24 cellular contexts compared by ENCODE assay signal in the genomic region with DNA sequence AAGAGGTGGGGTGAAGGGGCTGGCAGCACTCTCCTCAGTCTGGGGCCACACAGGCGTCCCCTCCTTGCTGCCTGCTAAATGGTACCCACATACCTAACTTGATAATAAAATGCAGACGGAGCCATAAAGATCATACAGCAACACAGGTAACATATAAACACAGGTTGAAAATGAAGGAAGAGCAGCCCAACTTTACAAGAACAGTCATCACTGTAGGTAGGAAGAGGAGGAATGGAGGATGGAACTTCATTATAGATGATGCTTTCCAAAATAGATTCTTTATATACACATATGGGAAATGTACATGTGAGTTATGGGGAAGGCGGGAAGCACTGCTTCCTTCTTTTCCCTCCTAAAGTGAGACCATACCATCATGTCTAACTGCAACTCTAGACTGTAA.
"Had no signal": no experiment of that assay in that cellular context is flagged by ENCODE, and none has a peak within 500 bp of the region (broad histone marks: within the 10 kb centered on the region; RNA-seq: fewer than 3 reads in every experiment).

No MANE protein-coding gene starts in this region.

- H3K27me3 Mint-ChIP-seq: dendritic cell treated with granulocyte-macrophage colony-stimulating factor and Interleukin-4, amounts not matched to agents 40 ng/mL and 50 ng/mL, for 4 days had no signal

- ATAC-seq: effector memory CD8-positive, alpha-beta T cell; esophagus mucosa; foreskin keratinocyte; gastrocnemius medialis; gastroesophageal sphincter; heart left ventricle; heart right ventricle had no signal

- H3K4me1 ChIP-seq: colonic mucosa, esophagus squamous epithelium, foreskin keratinocyte, gastrocnemius medialis, gastroesophageal sphincter, heart left ventricle, heart right ventricle had no signal

- H3K27ac ChIP-seq: colonic mucosa, coronary artery, dorsolateral prefrontal cortex, epithelial cell of prostate, esophagus muscularis mucosa, esophagus squamous epithelium, foreskin keratinocyte, gastrocnemius medialis, gastroesophageal sphincter, heart left ventricle, heart right ventricle had no signal

- H3K9me3 Mint-ChIP-seq: dendritic cell treated with granulocyte-macrophage colony-stimulating factor and Interleukin-4, amounts not matched to agents 40 ng/mL and 50 ng/mL, for 4 days; effector memory CD8-positive, alpha-beta T cell; endodermal cell had no signal

- H3K4me3 ChIP-seq: colonic mucosa, coronary artery, dorsolateral prefrontal cortex, esophagus muscularis mucosa, esophagus squamous epithelium, gastrocnemius medialis, gastroesophageal sphincter, heart left ventricle, heart right ventricle had no signal

- H3K36me3 ChIP-seq: colonic mucosa, gastrocnemius medialis had no signal

- H3K9me3 ChIP-seq: colonic mucosa, esophagus muscularis mucosa, esophagus squamous epithelium, gastrocnemius medialis, gastroesophageal sphincter had no signal

- H3K27ac Mint-ChIP-seq: dendritic cell treated with granulocyte-macrophage colony-stimulating factor and Interleukin-4, amounts not matched to agents 40 ng/mL and 50 ng/mL, for 4 days; effector memory CD8-positive, alpha-beta T cell; endodermal cell had no signal

- H3K4me1 Mint-ChIP-seq: endodermal cell had no signal

- H3K4me3 Mint-ChIP-seq: dendritic cell treated with granulocyte-macrophage colony-stimulating factor and Interleukin-4, amounts not matched to agents 40 ng/mL and 50 ng/mL, for 4 days; effector memory CD8-positive, alpha-beta T cell; endodermal cell had no signal

- DNase-seq: colonic mucosa; cortex of kidney; dermis blood vessel endothelial cell; effector CD4-positive, alpha-beta T cell; effector CD8-positive, alpha-beta T cell; effector memory CD4-positive, alpha-beta T cell; effector memory CD8-positive, alpha-beta T cell; endodermal cell; erythroblast; esophagus squamous epithelium; foreskin fibroblast; foreskin keratinocyte; foreskin melanocyte; gastrocnemius medialis; glutamatergic neuron; heart left ventricle; heart right ventricle had no signal
